ENCODE assay signal across 1 cellular context in genomic region chr2:196172976-196173375, GRCh38.
TF ChIP-seq lines count a peak whose summit lies in the region.

No MANE protein-coding gene starts in this region.

TF ChIP-seq in IMR-90, 13 proteins besides CTCF, POLR2A, EP300 and RAD21 (continued from another document):
- no peak for TF ChIP-seq FOS (IDR thresholded peaks at IDR 0.05; ENCODE audit: low read depth, low read length)
- TF ChIP-seq CHD1 (IDR thresholded peaks at IDR 0.05; ENCODE audit: low read depth, low read length): no peak
- no peak for TF ChIP-seq MXI1 (IDR thresholded peaks at IDR 0.05; ENCODE audit: borderline replicate concordance, low read depth, low read length)
- TF ChIP-seq CEBPB (IDR thresholded peaks at IDR 0.05; ENCODE audit: low read depth, low read length): no peak
- TF ChIP-seq MAFK (IDR thresholded peaks at IDR 0.05; ENCODE audit: low read depth, low read length): no peak
- TF ChIP-seq RCOR1 (IDR thresholded peaks at IDR 0.05; ENCODE audit: insufficient replicate concordance, low read length): no peak
